Comparison of ENCODE assay signal across 24 cellular contexts in genomic region chr1:55700359-55701130, GRCh38.
A peak's percentile ranks its signal among the peaks of the same experiment; 100 is the strongest.
DNase-seq lines count a peak whose midpoint lies in the region; ATAC-seq, FAIRE-seq and TF ChIP-seq lines count a peak whose summit lies in the region.
"Had no signal": no experiment of that assay in that cellular context is flagged by ENCODE, and none has a peak within 500 bp of the region (broad histone marks: within the 10 kb centered on the region; RNA-seq: fewer than 3 reads in every experiment).

No MANE protein-coding gene starts in this region.

- H3K18ac ChIP-seq in mesenchymal stem cell (ENCODE audit: low read depth in 1 of 2, low read length in 2 of 2), result no peak overlapping the region

- no peaks in the 10 kb centered on the region for H3K36me3 Mint-ChIP-seq in astrocyte (ENCODE audit: low read depth, unreplicated experiment)
- H3K36me3 Mint-ChIP-seq: naive thymus-derived CD8-positive, alpha-beta T cell had no signal

- H3K14ac ChIP-seq in mesenchymal stem cell (ENCODE audit: low read length in 2 of 2), result no peak overlapping the region

- no peaks in the 10 kb centered on the region for H3K9me3 ChIP-seq in astrocyte (ENCODE audit: insufficient read depth, low read depth, low read length)
- H3K9me3 ChIP-seq in mesenchymal stem cell (ENCODE audit: control insufficient read depth, low read length), result no peaks in the 10 kb centered on the region
- H3K9me3 ChIP-seq: gastroesophageal sphincter had no signal

- no peak overlapping the region for H2BK12ac ChIP-seq in mesenchymal stem cell (ENCODE audit: low read length in 2 of 2)

- H3K79me1 ChIP-seq in mesenchymal stem cell (replicated peaks; ENCODE audit: low read length, poor library complexity, severe bottlenecking), result no peaks in the 10 kb centered on the region

- H3K27ac Mint-ChIP-seq in astrocyte (ENCODE audit: unreplicated experiment), result no peak overlapping the region
- H3K27ac Mint-ChIP-seq: activated CD4-positive, alpha-beta T cell treated with anti-CD3 and anti-CD28 coated beads, Interleukin-2, amount 10 ng/mL, durations not matched to agents 24 days and 14 days; naive thymus-derived CD8-positive, alpha-beta T cell had no signal

- peaks cover 19% of the 10 kb centered on the region for H3K4me1 ChIP-seq in astrocyte (ENCODE audit: insufficient read depth, low read length)
- H3K4me1 ChIP-seq in mesenchymal stem cell (ENCODE audit: control insufficient read depth, insufficient read depth, low read depth, low read length), result peaks cover 8% of the 10 kb centered on the region

- peak; percentile 63 for DNase-seq in DMS53 (lab: John Stamatoyannopoulos, UW)
- peak; percentile 90 for DNase-seq in M059J (ENCODE audit: low read depth)
- DNase-seq in astrocyte (ENCODE audit: low read depth), result peak; percentile 69
- DNase-seq in mesenchymal stem cell, result peak; percentile 13
- no peak for DNase-seq in stimulated activated CD4-positive, alpha-beta T cell treated with anti-CD3 and anti-CD28 coated beads, Interleukin-4, amount 100 ng/mL, for 1 hour
- no peak for DNase-seq in AG20443 (ENCODE audit: low spot score)
- DNase-seq: ACHN; activated CD4-positive, alpha-beta T cell treated with anti-CD3 and anti-CD28 coated beads, Interleukin-2, amount 10 ng/mL, durations not matched to agents 24 days and 14 days; brain microvascular endothelial cell; DMS153; Kasumi-1; mesendoderm; naive thymus-derived CD8-positive, alpha-beta T cell; NCI-H1105 treated with DMSO at 0.1 percent for 48 hours; NCI-H2171; posterior cingulate gyrus; stimulated activated CD4-positive, alpha-beta T cell treated with anti-CD3 and anti-CD28 coated beads, Interleukin-4, amount 100 ng/mL, for 4 hours; SW 1271 had no signal

- FAIRE-seq in astrocyte (lab: Jason Lieb, UNC), result peak; percentile 93
- FAIRE-seq: HTR-8/SVneo, urothelium cell line had no signal

- H3K4ac ChIP-seq in mesenchymal stem cell (ENCODE audit: low read depth in 1 of 2, low read length in 2 of 2), result no peak overlapping the region

- H3K27me3 Mint-ChIP-seq in astrocyte (ENCODE audit: low read depth, unreplicated experiment), result peaks cover 19% of the 10 kb centered on the region
- H3K27me3 Mint-ChIP-seq: activated CD4-positive, alpha-beta T cell treated with anti-CD3 and anti-CD28 coated beads, Interleukin-2, amount 10 ng/mL, durations not matched to agents 24 days and 14 days had no signal

- H3K4me3 ChIP-seq in astrocyte (ENCODE audit: insufficient read depth, low read depth, low read length) (no peak overlapping the region), mesenchymal stem cell (ENCODE audit: insufficient read depth in 1 of 2, low read depth in 1 of 2, low read length in 2 of 2) (no peak overlapping the region)
- H3K4me3 ChIP-seq: gastroesophageal sphincter, skin epidermis had no signal

- H3K36me3 ChIP-seq in astrocyte (ENCODE audit: insufficient read depth, low read length), result no peaks in the 10 kb centered on the region
- H3K36me3 ChIP-seq in mesenchymal stem cell (ENCODE audit: control insufficient read depth in 1 of 2, insufficient read depth in 2 of 2, low read depth in 1 of 2, low read length in 2 of 2), result no peaks in the 10 kb centered on the region
- H3K36me3 ChIP-seq: brain microvascular endothelial cell, gastroesophageal sphincter had no signal

- H3K4me3 Mint-ChIP-seq in astrocyte (ENCODE audit: unreplicated experiment), result no peak overlapping the region
- H3K4me3 Mint-ChIP-seq: activated CD4-positive, alpha-beta T cell treated with anti-CD3 and anti-CD28 coated beads, Interleukin-2, amount 10 ng/mL, durations not matched to agents 24 days and 14 days; naive thymus-derived CD8-positive, alpha-beta T cell had no signal

- H3K23ac ChIP-seq in mesenchymal stem cell (ENCODE audit: low read length in 2 of 2), result no peak overlapping the region

- H3K79me2 ChIP-seq in astrocyte (ENCODE audit: insufficient read depth, low read length), result no peaks in the 10 kb centered on the region

- ATAC-seq in HG03378 (IDR thresholded peaks at IDR 0.05; ENCODE audit: unreplicated experiment), result no peak
- ATAC-seq in HG02678 (IDR thresholded peaks at IDR 0.05; ENCODE audit: unreplicated experiment), result no peak
- ATAC-seq: gastroesophageal sphincter; naive thymus-derived CD8-positive, alpha-beta T cell had no signal

- H3K4me2 ChIP-seq in astrocyte (ENCODE audit: low read length) (no peak overlapping the region), mesenchymal stem cell (ENCODE audit: low read length, poor library complexity, severe bottlenecking) (no peak overlapping the region)

- H2BK15ac ChIP-seq in mesenchymal stem cell (ENCODE audit: low read depth, poor library complexity, severe bottlenecking), result no peak overlapping the region

- H3K9me3 Mint-ChIP-seq in astrocyte (ENCODE audit: unreplicated experiment), result no peaks in the 10 kb centered on the region
- H3K9me3 Mint-ChIP-seq: activated CD4-positive, alpha-beta T cell treated with anti-CD3 and anti-CD28 coated beads, Interleukin-2, amount 10 ng/mL, durations not matched to agents 24 days and 14 days; naive thymus-derived CD8-positive, alpha-beta T cell had no signal

- WGBS in mesenchymal stem cell, result 44% methylated on average over 2 of the region's 2 CpGs

- no peak for TF ChIP-seq CTCF in astrocyte (IDR thresholded peaks at IDR 0.05; ENCODE audit: insufficient read depth, low read depth, low read length)

- peak overlapping the region; percentile 25 for H4K91ac ChIP-seq in mesenchymal stem cell (ENCODE audit: low read length)

- no peak overlapping the region for H2AK5ac ChIP-seq in mesenchymal stem cell (ENCODE audit: low read length, severe bottlenecking)

- H2AFZ ChIP-seq in astrocyte (ENCODE audit: low read depth, low read length) (no peak overlapping the region), mesenchymal stem cell (ENCODE audit: low read depth, low read length) (no peak overlapping the region)

- H4K20me1 ChIP-seq in astrocyte (ENCODE audit: insufficient read depth, low read length), result no peaks in the 10 kb centered on the region

- no peak overlapping the region for H3K9ac ChIP-seq in astrocyte (ENCODE audit: low read length)
- H3K9ac ChIP-seq in mesenchymal stem cell (ENCODE audit: low read length), result peak overlapping the region; percentile 34

- no peak overlapping the region for H4K8ac ChIP-seq in mesenchymal stem cell (ENCODE audit: low read length)

- H3K27me3 ChIP-seq in astrocyte (ENCODE audit: insufficient read depth, low read length) (no peaks in the 10 kb centered on the region), mesenchymal stem cell (ENCODE audit: control insufficient read depth in 1 of 2, insufficient read depth in 1 of 2, low read length in 2 of 2) (no peaks in the 10 kb centered on the region)
- H3K27me3 ChIP-seq: brain microvascular endothelial cell, gastroesophageal sphincter had no signal

- H2BK120ac ChIP-seq in mesenchymal stem cell (ENCODE audit: low read depth, low read length), result no peak overlapping the region

- H3K27ac ChIP-seq in astrocyte (ENCODE audit: low read depth, low read length) (peak overlapping the region; percentile 2), mesenchymal stem cell (ENCODE audit: low read length, poor library complexity, severe bottlenecking) (no peak overlapping the region)
- H3K27ac ChIP-seq: brain microvascular endothelial cell, skin epidermis had no signal

- no peak overlapping the region for H2BK5ac ChIP-seq in mesenchymal stem cell (ENCODE audit: low read depth, low read length, poor library complexity, severe bottlenecking)

- peaks cover 4% of the 10 kb centered on the region for H3K4me1 Mint-ChIP-seq in astrocyte (ENCODE audit: low read depth, unreplicated experiment)
- H3K4me1 Mint-ChIP-seq: activated CD4-positive, alpha-beta T cell treated with anti-CD3 and anti-CD28 coated beads, Interleukin-2, amount 10 ng/mL, durations not matched to agents 24 days and 14 days; naive thymus-derived CD8-positive, alpha-beta T cell had no signal

Comparison
In these comparisons a context has a peak if more than half of its experiments do, and no peak if none do; other contexts are left out.
1. DNase-seq: peak in DMS53 (single experiment), M059J (single experiment), astrocyte (single experiment) and mesenchymal stem cell (single experiment); none in stimulated activated CD4-positive, alpha-beta T cell treated with anti-CD3 and anti-CD28 coated beads, Interleukin-4, amount 100 ng/mL, for 1 hour (single experiment) and AG20443 (single experiment).